1 cellular context compared by ENCODE assay signal in the genomic region with DNA sequence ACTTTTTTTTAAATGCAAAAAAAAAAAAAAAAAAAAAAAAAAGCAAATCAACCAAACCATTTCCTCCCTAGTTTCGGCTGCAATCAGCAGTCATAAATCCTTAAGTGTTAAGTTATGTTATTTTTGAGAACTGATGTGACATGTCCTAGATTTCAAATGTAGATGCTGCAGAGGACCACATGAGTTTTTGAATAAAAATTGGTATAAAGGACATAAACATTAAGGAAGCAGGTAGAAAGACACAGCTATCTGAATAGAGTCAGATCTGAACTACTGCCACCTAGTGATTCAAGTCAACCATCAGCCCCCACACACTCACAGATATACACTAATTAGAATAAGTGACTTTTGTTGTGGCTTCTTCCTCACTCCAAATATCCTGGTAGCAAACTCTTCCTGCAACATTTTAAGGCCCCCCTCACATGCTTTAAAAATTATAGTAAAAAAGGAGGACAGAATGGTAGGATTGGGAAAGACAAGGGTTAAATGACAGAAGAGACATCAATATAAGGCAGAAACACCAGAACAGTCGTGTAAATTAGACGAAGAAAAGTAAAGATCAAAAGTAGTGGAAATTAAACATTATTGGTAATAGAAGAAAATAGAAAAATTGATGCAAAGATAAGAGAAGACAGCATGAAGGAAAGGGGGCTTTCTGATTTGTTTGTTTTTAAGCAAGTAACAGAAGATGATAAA.
TF ChIP-seq lines count a peak whose summit lies in the region.

No MANE protein-coding gene starts in this region.

TF ChIP-seq in A549, 52 proteins besides CTCF, POLR2A, EP300 and RAD21 (continued from another document):
- TF ChIP-seq, protein P1, sequence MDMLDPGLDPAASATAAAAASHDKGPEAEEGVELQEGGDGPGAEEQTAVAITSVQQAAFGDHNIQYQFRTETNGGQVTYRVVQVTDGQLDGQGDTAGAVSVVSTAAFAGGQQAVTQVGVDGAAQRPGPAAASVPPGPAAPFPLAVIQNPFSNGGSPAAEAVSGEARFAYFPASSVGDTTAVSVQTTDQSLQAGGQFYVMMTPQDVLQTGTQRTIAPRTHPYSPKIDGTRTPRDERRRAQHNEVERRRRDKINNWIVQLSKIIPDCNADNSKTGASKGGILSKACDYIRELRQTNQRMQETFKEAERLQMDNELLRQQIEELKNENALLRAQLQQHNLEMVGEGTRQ (IDR thresholded peaks at IDR 0.05), result no peak
TF ChIP-seq in A549: peak in this region for 1.
